In genomic region chr17:64537488-64537887, GRCh38 we compare ENCODE assay signal across 26 cellular contexts. TPM values are rescaled to one million over a fixed set of nuclear protein-coding genes. Genes with fewer than 3 reads are reported as not detected.
DNase-seq lines count a peak whose midpoint lies in the region; ATAC-seq and TF ChIP-seq lines count a peak whose summit lies in the region.
"Had no signal": no experiment of that assay in that cellular context is flagged by ENCODE, and none has a peak within 500 bp of the region (broad histone marks: within the 10 kb centered on the region; RNA-seq: fewer than 3 reads in every experiment).

No MANE protein-coding gene starts in this region.

- in situ Hi-C loops in transverse colon (cut with MboI; ENCODE audit: low pct_ligation_motif_present in 1 of 4, low pct_unique_long_range_greater_than_20kb in 1 of 4, low sequenced_read_pairs in 3 of 4), result no loop called here

- peak overlapping the region; percentile 17 for H3K27ac Mint-ChIP-seq in activated CD8-positive, alpha-beta T cell treated with anti-CD3 and anti-CD28 coated beads, Interleukin-2, amount 10 ng/mL, durations not matched to agents 7 days and 5 days
- peak overlapping the region; percentile 51 for H3K27ac Mint-ChIP-seq in memory B cell
- H3K27ac Mint-ChIP-seq: dendritic cell treated with granulocyte-macrophage colony-stimulating factor and Interleukin-4, amounts not matched to agents 40 ng/mL and 50 ng/mL, for 4 days had no signal

- no peaks in the 10 kb centered on the region for H3K9me3 Mint-ChIP-seq in activated CD8-positive, alpha-beta T cell treated with anti-CD3 and anti-CD28 coated beads, Interleukin-2, amount 10 ng/mL, durations not matched to agents 7 days and 5 days (ENCODE audit: insufficient read depth)
- no peaks in the 10 kb centered on the region for H3K9me3 Mint-ChIP-seq in memory B cell
- H3K9me3 Mint-ChIP-seq: dendritic cell treated with granulocyte-macrophage colony-stimulating factor and Interleukin-4, amounts not matched to agents 40 ng/mL and 50 ng/mL, for 4 days had no signal

- H3K9ac ChIP-seq in HCT116 (ENCODE audit: low read length), result no peak overlapping the region

- H3K9me3 ChIP-seq in HCT116 (ENCODE audit: control insufficient read depth in 1 of 2, insufficient read depth in 1 of 2, low read depth in 1 of 2, low read length in 2 of 2), result no peaks in the 10 kb centered on the region
- H3K9me3 ChIP-seq in transverse colon, result no peaks in the 10 kb centered on the region
- H3K9me3 ChIP-seq: left lung, neutrophil, psoas muscle, thoracic aorta, uterus had no signal

- H3K9me2 ChIP-seq in HCT116 (ENCODE audit: insufficient read depth), result no peaks in the 10 kb centered on the region

- TF ChIP-seq EP300 in transverse colon (IDR thresholded peaks at IDR 0.05; ENCODE audit: low read depth), result no peak

- H3K4me2 ChIP-seq in HCT116 (ENCODE audit: low read length), result no peak overlapping the region

- H3K27ac ChIP-seq in HCT116 (ENCODE audit: low read depth, low read length) (no peak overlapping the region), transverse colon (no peak overlapping the region)
- H3K27ac ChIP-seq: left lung, neutrophil, psoas muscle, thoracic aorta, uterus had no signal

- RAD21 ChIA-PET in HCT116 (lab: Charles Lee; ENCODE audit: low non-redundant PET in 1 of 2, low total read pairs in 2 of 2, uncharacterized antibody in 2 of 2, unreplicated experiment in 2 of 2), result no interaction called here

- no peak for TF ChIP-seq POLR2A in HCT116 (IDR thresholded peaks at IDR 0.05; ENCODE audit: borderline replicate concordance, extremely low read depth, insufficient read depth, insufficient read length)
- TF ChIP-seq POLR2A in transverse colon (IDR thresholded peaks at IDR 0.05), result no peak

- H3K4me1 Mint-ChIP-seq in activated CD8-positive, alpha-beta T cell treated with anti-CD3 and anti-CD28 coated beads, Interleukin-2, amount 10 ng/mL, durations not matched to agents 7 days and 5 days (ENCODE audit: low read depth), result no peaks in the 10 kb centered on the region
- H3K4me1 Mint-ChIP-seq in memory B cell, result peaks cover 2% of the 10 kb centered on the region

- H3K79me2 ChIP-seq in HCT116 (ENCODE audit: insufficient read depth, low read length), result no peaks in the 10 kb centered on the region

- no peaks in the 10 kb centered on the region for H3K27me3 ChIP-seq in HCT116 (ENCODE audit: insufficient read depth, low read length)
- H3K27me3 ChIP-seq in transverse colon, result no peaks in the 10 kb centered on the region
- H3K27me3 ChIP-seq: left lung, neutrophil, uterus had no signal

- ATAC-seq in HCT116 (no peak), memory B cell (ENCODE audit: low read depth) (no peak), HG02798 (IDR thresholded peaks at IDR 0.05; ENCODE audit: poor library complexity, unreplicated experiment) (no peak), HG02642 (IDR thresholded peaks at IDR 0.05; ENCODE audit: poor library complexity, unreplicated experiment) (no peak)
- no peak for ATAC-seq in activated CD8-positive, alpha-beta T cell treated with anti-CD3 and anti-CD28 coated beads, Interleukin-2, amount 10 ng/mL, durations not matched to agents 7 days and 5 days
- ATAC-seq: left lung; Panc1; psoas muscle; stimulated activated naive CD8-positive, alpha-beta T cell treated with anti-CD3 and anti-CD28 coated beads, Interleukin-15, Interleukin-2, amounts not matched to agents 100 U/mL and 50 U/mL, for 24 hours had no signal

- DNase-seq in CMK (ENCODE audit: low read depth), result peak; percentile 47
- DNase-seq in HCT116 (ENCODE audit: low read depth, low spot score), result no peak
- no peak for DNase-seq in activated CD8-positive, alpha-beta T cell treated with anti-CD3 and anti-CD28 coated beads, Interleukin-2, amount 10 ng/mL, durations not matched to agents 7 days and 5 days
- no peak for DNase-seq in memory B cell (ENCODE audit: low spot score in 2 of 2)
- DNase-seq in transverse colon, result no peak
- DNase-seq: activated CD4-positive, CD25-positive, alpha-beta regulatory T cell treated with anti-CD3 and anti-CD28 coated beads, Interleukin-2, amount 50 U/mL, for 72 hours; central memory CD4-positive, alpha-beta T cell; hippocampal formation; IMR-90; left lung; mesendoderm; NCI-H1092 treated with DMSO at 0.1 percent for 48 hours; NCI-H187 treated with DMSO at 0.1 percent for 48 hours; NCI-H526; NK-92 treated with Interleukin-12 subunit alpha and Interleukin-12 subunit beta, amount 100 ng/mL, for 24 hours; psoas muscle; SHP77 treated with DMSO at 0.1 percent for 48 hours; stimulated activated naive CD8-positive, alpha-beta T cell treated with anti-CD3 and anti-CD28 coated beads, Interleukin-15, Interleukin-2, amounts not matched to agents 100 U/mL and 50 U/mL, for 24 hours; T-helper 9 cell; uterus had no signal

- no peak overlapping the region for H3K4me3 ChIP-seq in HCT116 (replicated peaks in 1 of 2; ENCODE audit: low read depth in 1 of 2, low read length in 2 of 2)
- H3K4me3 ChIP-seq in transverse colon, result no peak overlapping the region
- H3K4me3 ChIP-seq: left lung, psoas muscle, thoracic aorta, uterus had no signal

- H3K36me3 Mint-ChIP-seq in activated CD8-positive, alpha-beta T cell treated with anti-CD3 and anti-CD28 coated beads, Interleukin-2, amount 10 ng/mL, durations not matched to agents 7 days and 5 days (ENCODE audit: low read depth), result peaks cover 54% of the 10 kb centered on the region
- peaks cover 28% of the 10 kb centered on the region for H3K36me3 Mint-ChIP-seq in memory B cell

- H4K20me1 ChIP-seq in HCT116 (ENCODE audit: insufficient read depth), result peaks cover 6% of the 10 kb centered on the region; the same call in 1 of the 2 replicates

- CTCF ChIA-PET in HCT116 (lab: Charles Lee), result no interaction called here
- CTCF ChIA-PET in activated CD8-positive, alpha-beta T cell treated with anti-CD3 and anti-CD28 coated beads, Interleukin-2, amount 10 ng/mL, durations not matched to agents 7 days and 5 days (lab: Charles Lee), result interaction anchor here (1.3 to 1.6 kb wide), 3 partner anchors 111 to 199 kb away, joined by 3 to 5 read pairs (median 3); no protein-coding TSS in a partner anchor

- H3K36me3 ChIP-seq in HCT116 (ENCODE audit: control insufficient read depth in 1 of 2, insufficient read depth in 2 of 2, low read length in 2 of 2) (peaks cover 47 to 76% of the 10 kb centered on the region in 2 experiments; a peak in 3 of 4 replicates), transverse colon (peaks cover 0 to 57% (median 24%) of the 10 kb centered on the region in 4 donors)
- H3K36me3 ChIP-seq: uterus had no signal

- intact Hi-C loops in HCT116 (cut with micrococcal nuclease), result no loop called here
- intact Hi-C loops in transverse colon (cut with DNase I; ENCODE audit: low total_unique reads), result no loop called here

- no peak overlapping the region for H3K4me3 Mint-ChIP-seq in activated CD8-positive, alpha-beta T cell treated with anti-CD3 and anti-CD28 coated beads, Interleukin-2, amount 10 ng/mL, durations not matched to agents 7 days and 5 days
- H3K4me3 Mint-ChIP-seq in memory B cell, result no peak overlapping the region
- H3K4me3 Mint-ChIP-seq: dendritic cell treated with granulocyte-macrophage colony-stimulating factor and Interleukin-4, amounts not matched to agents 40 ng/mL and 50 ng/mL, for 4 days had no signal

- BruUV-seq in HCT116 (replicated peaks; lab: Mats Ljungman, UMichigan), result no TSS peak

- H3K27me3 Mint-ChIP-seq in activated CD8-positive, alpha-beta T cell treated with anti-CD3 and anti-CD28 coated beads, Interleukin-2, amount 10 ng/mL, durations not matched to agents 7 days and 5 days (ENCODE audit: low read depth), result no peaks in the 10 kb centered on the region
- no peaks in the 10 kb centered on the region for H3K27me3 Mint-ChIP-seq in memory B cell
- H3K27me3 Mint-ChIP-seq: dendritic cell treated with granulocyte-macrophage colony-stimulating factor and Interleukin-4, amounts not matched to agents 40 ng/mL and 50 ng/mL, for 4 days had no signal

- TF ChIP-seq RAD21 in HCT116 (IDR thresholded peaks at IDR 0.05; ENCODE audit: low read depth), result no peak

- no peaks in the 10 kb centered on the region for H3K4me1 ChIP-seq in HCT116 (ENCODE audit: control insufficient read depth in 1 of 2, insufficient read depth in 2 of 2, low read length in 2 of 2)
- H3K4me1 ChIP-seq in transverse colon, result no peaks in the 10 kb centered on the region
- H3K4me1 ChIP-seq: left lung, psoas muscle, uterus had no signal

- POLR2A ChIA-PET in HCT116 (lab: Charles Lee), result interaction anchor here (0.9 kb wide), 1 partner anchor 31 kb away, joined by 5 read pairs; the partner anchor contains the start of genes CEP95 and DDX5
- POLR2A ChIA-PET in activated CD8-positive, alpha-beta T cell treated with anti-CD3 and anti-CD28 coated beads, Interleukin-2, amount 10 ng/mL, durations not matched to agents 7 days and 5 days (lab: Charles Lee), result interaction anchor here (0.6 to 0.8 kb wide), 2 partner anchors 16 to 113 kb away, joined by 3 read pairs; no protein-coding TSS in a partner anchor

- no peak overlapping the region for H2AFZ ChIP-seq in HCT116 (ENCODE audit: low read depth, low read length, poor library complexity, severe bottlenecking)

- 86 to 88% methylated on average over 5 of the region's 5 CpGs for WGBS in transverse colon (ENCODE audit: low coverage in 1 of 2), 2 donors

- no peak for TF ChIP-seq CTCF in HCT116 (IDR thresholded peaks at IDR 0.05 in 2 of 3, conservative IDR thresholded peaks at IDR 0.05 in 1 of 3; ENCODE audit: borderline replicate concordance in 1 of 3, insufficient read depth in 1 of 3, low read depth in 2 of 3, low read length in 2 of 3)
- no peak for TF ChIP-seq CTCF in transverse colon (IDR thresholded peaks at IDR 0.05)

TF ChIP-seq in HCT116, 20 proteins besides CTCF, POLR2A, EP300 and RAD21:
- TF ChIP-seq POLR2AphosphoS5 (IDR thresholded peaks at IDR 0.05; ENCODE audit: low read depth, low read length), result peak; percentile 2
- TF ChIP-seq FOSL1 (IDR thresholded peaks at IDR 0.05; ENCODE audit: low read depth), result no peak

RNA-seq across cellular contexts. Expression of gene CEP95, which starts 30.7 kb away (rescaled TPM):
- 77.0 TPM for total RNA-seq in HCT116 (2021; ENCODE audit: unreplicated experiment)
- polyA plus RNA-seq in HCT116 (2012), result 53.0 and 62.1 TPM in 2 replicates
- 10 to 100 TPM; 49.2 to 51.7 TPM for total RNA-seq in activated CD8-positive, alpha-beta T cell treated with anti-CD3 and anti-CD28 coated beads, Interleukin-2, amount 10 ng/mL, durations not matched to agents 7 days and 5 days
- total RNA-seq in transverse colon, result 10 to 100 TPM; 33.8 to 82.9 (median 46.1) TPM

RNA-seq across cellular contexts. Expression of gene DDX5, which starts 31.4 kb away (rescaled TPM):
- 798 TPM for total RNA-seq in HCT116 (2021; ENCODE audit: unreplicated experiment)
- 376 and 416 TPM in 2 replicates for polyA plus RNA-seq in HCT116 (2012)
- 100 to 1,000 TPM; 853 to 855 TPM for total RNA-seq in activated CD8-positive, alpha-beta T cell treated with anti-CD3 and anti-CD28 coated beads, Interleukin-2, amount 10 ng/mL, durations not matched to agents 7 days and 5 days
- 1,000 to 10,000 TPM in 1 of 4 donors, 100 to 1,000 TPM in 3; 451 to 1,221 (median 694) TPM for total RNA-seq in transverse colon

RNA-seq across cellular contexts. Expression of gene POLG2, which starts 40.6 kb away (rescaled TPM):
- total RNA-seq in HCT116 (2021; ENCODE audit: unreplicated experiment) (51.5 TPM), transverse colon (10 to 100 TPM in 1 of 4 donors, 1 to 10 TPM in 3; 4.8 to 10.8 (median 6.3) TPM)
- 14.8 and 19.2 TPM in 2 replicates for polyA plus RNA-seq in HCT116 (2012)
- total RNA-seq in activated CD8-positive, alpha-beta T cell treated with anti-CD3 and anti-CD28 coated beads, Interleukin-2, amount 10 ng/mL, durations not matched to agents 7 days and 5 days, result 10 to 100 TPM; 31.3 to 33.7 TPM
